Comparison of ENCODE assay signal across 18 cellular contexts in genomic region chr16:3087836-3088235, GRCh38. TPM values are rescaled to one million over a fixed set of nuclear protein-coding genes. Genes with fewer than 3 reads are reported as not detected.
DNase-seq lines count a peak whose midpoint lies in the region; ATAC-seq, FAIRE-seq and TF ChIP-seq lines count a peak whose summit lies in the region.
"Had no signal": no experiment of that assay in that cellular context is flagged by ENCODE, and none has a peak within 500 bp of the region (broad histone marks: within the 10 kb centered on the region; RNA-seq: fewer than 3 reads in every experiment).

No MANE protein-coding gene starts in this region.

- no peak for TF ChIP-seq EP300 in K562 (IDR thresholded peaks at IDR 0.05; ENCODE audit: low read length)

- CTCF ChIA-PET in K562 (lab: Yijun Ruan, JAX; ENCODE audit: low intra/inter-chr PET ratio): no interaction called here

- H3K4me3 ChIP-seq in right atrium auricular region (peak overlapping the region in 1 of 2 donors; percentile 42), K562 (no peak overlapping the region), upper lobe of right lung (no peak overlapping the region)

- H3K9me3 ChIP-seq in right atrium auricular region (no peaks in the 10 kb centered on the region), K562 (replicated peaks; ENCODE audit: control insufficient read depth, insufficient read depth, low read depth, low read length) (no peaks in the 10 kb centered on the region), upper lobe of right lung (no peaks in the 10 kb centered on the region)
- H3K9me3 ChIP-seq: BE2C had no signal

- POLR2A ChIA-PET in K562 (lab: Yijun Ruan, JAX): interaction anchor here (1.0 to 1.1 kb wide), 2 partner anchors 12 to 42 kb away, joined by 3 to 5 read pairs; no protein-coding TSS in a partner anchor

- no peak overlapping the region for H3K4me2 ChIP-seq in K562 (ENCODE audit: insufficient read depth, low read length)

- TF ChIP-seq RAD21 in K562 (CRISPR knock-in tag; conservative IDR thresholded peaks at IDR 0.05 in 1 of 2, IDR thresholded peaks at IDR 0.05 in 1 of 2): no peak

- TF ChIP-seq CTCF in right atrium auricular region (IDR thresholded peaks at IDR 0.05): no peak
- no peak for TF ChIP-seq CTCF in K562 (IDR thresholded peaks at IDR 0.05 in 2 of 3, conservative IDR thresholded peaks at IDR 0.05 in 1 of 3; ENCODE audit: insufficient read depth in 2 of 3, low read depth in 1 of 3, low read length in 3 of 3)
- no peak for TF ChIP-seq CTCF in mesothelial cell of epicardium (IDR thresholded peaks at IDR 0.05; ENCODE audit: unreplicated experiment)
- no peak for TF ChIP-seq CTCF in upper lobe of right lung (IDR thresholded peaks at IDR 0.05)

- H3K9ac ChIP-seq in K562 (ENCODE audit: insufficient read depth in 1 of 2, low read depth in 2 of 2, low read length in 2 of 2): no peak overlapping the region

- H3K79me2 ChIP-seq in K562 (ENCODE audit: control insufficient read depth, insufficient read depth, low read length): no peaks in the 10 kb centered on the region

- H3K4me1 ChIP-seq in right atrium auricular region (peaks cover 0 to 26% of the 10 kb centered on the region in 2 donors), K562 (replicated peaks in 1 of 2; ENCODE audit: control insufficient read depth in 2 of 2, insufficient read depth in 2 of 2, low read length in 2 of 2) (peaks cover 19 to 64% of the 10 kb centered on the region in 2 experiments), upper lobe of right lung (peaks cover 24% of the 10 kb centered on the region)
- H3K4me1 ChIP-seq: BE2C had no signal

- no peaks in the 10 kb centered on the region for H3K36me3 Mint-ChIP-seq in mesothelial cell of epicardium
- H3K36me3 Mint-ChIP-seq: IgD-negative memory B cell had no signal

- no peaks in the 10 kb centered on the region for H3K36me3 ChIP-seq in right atrium auricular region
- no peaks in the 10 kb centered on the region for H3K36me3 ChIP-seq in K562 (ENCODE audit: control insufficient read depth, insufficient read depth, low read length)
- H3K36me3 ChIP-seq in upper lobe of right lung: no peaks in the 10 kb centered on the region
- H3K36me3 ChIP-seq: BE2C had no signal

- no peak overlapping the region for H2AFZ ChIP-seq in K562 (ENCODE audit: low read depth, low read length)

- peak; percentile 60 for ATAC-seq in Right ventricle myocardium superior (ENCODE audit: poor library complexity)
- ATAC-seq in K562: no peak
- no peak for ATAC-seq in upper lobe of right lung

- intact Hi-C loops in Right ventricle myocardium superior (cut with DNase I): no loop called here
- intact Hi-C loops in K562 (cut with micrococcal nuclease): loop anchor here (1.0 kb wide), 1 partner anchor 29 kb away; no protein-coding TSS in a partner anchor
- intact Hi-C loops in upper lobe of right lung (cut with DNase I): no loop called here

- FAIRE-seq in K562 (lab: Jason Lieb, UNC): no peak
- FAIRE-seq: bronchial epithelial cell, G401.6 had no signal

- H3K9me3 Mint-ChIP-seq in mesothelial cell of epicardium: no peaks in the 10 kb centered on the region
- H3K9me3 Mint-ChIP-seq: IgD-negative memory B cell had no signal

- no peak for TF ChIP-seq POLR2A in K562 (conservative IDR thresholded peaks at IDR 0.05)

- peaks cover 14% of the 10 kb centered on the region for H3K4me1 Mint-ChIP-seq in mesothelial cell of epicardium

- H3K9me1 ChIP-seq in K562 (ENCODE audit: control insufficient read depth, insufficient read depth, low read length): no peaks in the 10 kb centered on the region

- no peak overlapping the region for H3K27ac Mint-ChIP-seq in mesothelial cell of epicardium
- H3K27ac Mint-ChIP-seq: IgD-negative memory B cell had no signal

- H3K27me3 ChIP-seq in right atrium auricular region (no peaks in the 10 kb centered on the region), K562 (ENCODE audit: control insufficient read depth in 2 of 2, insufficient read depth in 2 of 2, low read length in 2 of 2) (peaks cover 2 to 25% of the 10 kb centered on the region in 2 experiments; a peak in 3 of 5 replicates), upper lobe of right lung (peaks cover 7% of the 10 kb centered on the region)

- in situ Hi-C loops in K562 (cut with MboI): no loop called here

- H3K27ac ChIP-seq in right atrium auricular region (peak overlapping the region in 1 of 2 donors; percentile 73), K562 (ENCODE audit: extremely low read depth, low read depth, low read length) (no peak overlapping the region), upper lobe of right lung (peak overlapping the region; percentile 81), caudate nucleus (ENCODE audit: low read depth, low read length) (no peak overlapping the region)

- H4K20me1 ChIP-seq in K562 (replicated peaks; ENCODE audit: control insufficient read depth, insufficient read depth, low read length): no peaks in the 10 kb centered on the region

- WGBS in K562 (ENCODE audit: insufficient coverage, low coverage, missing lambda C conversion rate): 33% methylated on average over 6 of the region's 6 CpGs

- peak; percentile 65 for DNase-seq in Right ventricle myocardium superior
- no peak for DNase-seq in right atrium auricular region (ENCODE audit: low spot score)
- peak in 1 of 4 experiments; percentile 8 for DNase-seq in K562 (ENCODE audit: extremely low read depth in 1 of 4, low spot score in 3 of 4)
- no peak for DNase-seq in mesothelial cell of epicardium (ENCODE audit: low spot score in 2 of 2, unreplicated experiment in 2 of 2)
- no peak for DNase-seq in upper lobe of right lung
- DNase-seq in NCI-H187 (lab: John Stamatoyannopoulos, UW): no peak
- no peak for DNase-seq in caudate nucleus (lab: John Stamatoyannopoulos, UW)
- no peak for DNase-seq in stimulated activated CD8-positive, alpha-beta memory T cell treated with anti-CD3 and anti-CD28 coated beads, Interleukin-4, amount 100 ng/mL, for 48 hours
- DNase-seq: BE2C; NCI-H1436 treated with DMSO at 0.1 percent for 48 hours; NCI-H748 treated with DMSO at 0.1 percent for 48 hours; stimulated activated CD4-positive, alpha-beta T cell treated with anti-CD3 and anti-CD28 coated beads, Interleukin-2, amount 100 ng/mL, for 24 hours; stimulated activated naive CD4-positive, alpha-beta T cell treated with Interleukin-2 at 50 U/mL for 16 hours had no signal

- no peaks in the 10 kb centered on the region for H3K27me3 Mint-ChIP-seq in mesothelial cell of epicardium (ENCODE audit: low read depth)

- H3K4me3 Mint-ChIP-seq in mesothelial cell of epicardium: peak overlapping the region; percentile 20

- no TSS peak for BruUV-seq in K562 (replicated peaks; lab: Mats Ljungman, UMichigan)

RNA-seq across cellular contexts. Expression of gene ZSCAN10, which starts 11.3 kb away (rescaled TPM):
- total RNA-seq in Right ventricle myocardium superior (not detected), right atrium auricular region (not detected), K562 (2014; rRNA removed) (not detected in 2 replicates), K562 (2014; rRNA removed; fragmentation: Illumina TruSeq; extraction: Trizol) (not detected in 2 replicates), K562 (2015; rRNA removed; fragmentation: Illumina TruSeq; extraction: Trizol) (not detected in 2 replicates), K562 (2021) (0.16 and 0.22 TPM in 2 replicates), mesothelial cell of epicardium (0.09 to 0.42 TPM in 2 of 3 replicates, not detected in the other), upper lobe of right lung (not detected)
- not detected in 2 replicates for total RNA-seq in K562 (2011; cell fraction: chromatin; rRNA removed; ENCODE audit: low replicate concordance)
- total RNA-seq in K562 (2011; cell fraction: nucleolus; rRNA removed): 0.17 TPM in 1 of 2 replicates, not detected in the other
- 0.37 TPM in 1 of 2 replicates, not detected in the other for total RNA-seq in K562 (2011; cell fraction: nucleoplasm; rRNA removed)
- polyA plus RNA-seq in K562 (2011; rRNA removed) (not detected in 2 replicates), K562 (2014; fragmentation: Illumina TruSeq; extraction: Trizol) (not detected in 2 replicates), K562 (2014; fragmentation: Nextera tagmentation; extraction: Ambion mirVana) (not detected), K562 (2014; rRNA removed) (not detected in 2 replicates)
- 0.03 TPM in 1 of 2 replicates, not detected in the other for polyA plus RNA-seq in K562 (2011; cell fraction: cytosol; rRNA removed)
- polyA plus RNA-seq in K562 (2011; cell fraction: nucleus; rRNA removed): 0.10 TPM in 1 of 2 replicates, not detected in the other
- 0.14 TPM in 1 of 2 replicates, not detected in the other for polyA plus RNA-seq in K562 (2012)
- polyA minus RNA-seq in K562 (2011; rRNA and poly(A)+ RNA removed): not detected in 2 replicates
- not detected in 2 replicates for polyA minus RNA-seq in K562 (2011; cell fraction: cytosol; rRNA and poly(A)+ RNA removed)
- polyA minus RNA-seq in K562 (2011; cell fraction: nucleus; rRNA and poly(A)+ RNA removed): not detected in 2 replicates
- total RNA-seq: bronchial epithelial cell, lung microvascular endothelial cell, pulmonary artery endothelial cell had no signal
- polyA plus RNA-seq: IgD-negative memory B cell had no signal

RNA-seq across cellular contexts. Expression of gene IL32, which starts 22.4 kb away (rescaled TPM):
- total RNA-seq in Right ventricle myocardium superior: 42.6 TPM
- total RNA-seq in right atrium auricular region: 10 to 100 TPM; 52.9 to 56.0 TPM
- 1.1 TPM in 1 of 2 replicates, not detected in the other for total RNA-seq in K562 (2011; cell fraction: chromatin; rRNA removed; ENCODE audit: low replicate concordance)
- total RNA-seq in K562 (2011; cell fraction: nucleolus; rRNA removed): 0.50 and 1.1 TPM in 2 replicates
- not detected in 2 replicates for total RNA-seq in K562 (2011; cell fraction: nucleoplasm; rRNA removed)
- total RNA-seq in K562 (2014; rRNA removed): not detected in 2 replicates
- not detected in 2 replicates for total RNA-seq in K562 (2014; rRNA removed; fragmentation: Illumina TruSeq; extraction: Trizol)
- not detected in 2 replicates for total RNA-seq in K562 (2015; rRNA removed; fragmentation: Illumina TruSeq; extraction: Trizol)
- total RNA-seq in K562 (2021): 1.5 and 2.2 TPM in 2 replicates
- polyA plus RNA-seq in K562 (2011; rRNA removed): 0.21 TPM in 1 of 2 replicates, not detected in the other
- polyA plus RNA-seq in K562 (2011; cell fraction: cytosol; rRNA removed): 0.40 TPM in 2 replicates
- 0.29 and 0.43 TPM in 2 replicates for polyA plus RNA-seq in K562 (2011; cell fraction: nucleus; rRNA removed)
- 1.0 and 5.1 TPM in 2 replicates for polyA plus RNA-seq in K562 (2012)
- 0.31 and 0.64 TPM in 2 replicates for polyA plus RNA-seq in K562 (2014; fragmentation: Illumina TruSeq; extraction: Trizol)
- under 1 TPM; 0.24 to 0.42 TPM for polyA plus RNA-seq in K562 (2014; fragmentation: Nextera tagmentation; extraction: Ambion mirVana)
- 0.43 and 2.0 TPM in 2 replicates for polyA plus RNA-seq in K562 (2014; rRNA removed)
- polyA minus RNA-seq in K562 (2011; rRNA and poly(A)+ RNA removed): not detected in 2 replicates
- polyA minus RNA-seq in K562 (2011; cell fraction: cytosol; rRNA and poly(A)+ RNA removed): not detected in 2 replicates
- not detected in 2 replicates for polyA minus RNA-seq in K562 (2011; cell fraction: nucleus; rRNA and poly(A)+ RNA removed)
- 4.9 to 6.0 TPM (median 5.5 TPM) in 3 replicates for total RNA-seq in mesothelial cell of epicardium
- total RNA-seq in upper lobe of right lung: 91.5 TPM

RNA-seq across cellular contexts. Expression of gene ZNF205, which starts 24.6 kb away (rescaled TPM):
- total RNA-seq in Right ventricle myocardium superior (6.9 TPM), right atrium auricular region (10 to 100 TPM; 10.5 to 12.4 TPM), K562 (2014; rRNA removed) (11.8 and 14.2 TPM in 2 replicates), K562 (2014; rRNA removed; fragmentation: Illumina TruSeq; extraction: Trizol) (1.9 and 2.4 TPM in 2 replicates), K562 (2015; rRNA removed; fragmentation: Illumina TruSeq; extraction: Trizol) (5.1 and 5.4 TPM in 2 replicates), K562 (2021) (9.4 and 10.1 TPM in 2 replicates), mesothelial cell of epicardium (15.4 to 16.7 TPM (median 16.0 TPM) in 3 replicates), upper lobe of right lung (11.7 TPM)
- 3.9 and 8.4 TPM in 2 replicates for total RNA-seq in K562 (2011; cell fraction: chromatin; rRNA removed; ENCODE audit: low replicate concordance)
- 8.7 and 9.3 TPM in 2 replicates for total RNA-seq in K562 (2011; cell fraction: nucleolus; rRNA removed)
- 3.0 and 3.1 TPM in 2 replicates for total RNA-seq in K562 (2011; cell fraction: nucleoplasm; rRNA removed)
- polyA plus RNA-seq in K562 (2011; rRNA removed) (3.6 and 4.7 TPM in 2 replicates), K562 (2014; fragmentation: Illumina TruSeq; extraction: Trizol) (3.3 and 5.0 TPM in 2 replicates), K562 (2014; fragmentation: Nextera tagmentation; extraction: Ambion mirVana) (not detected), K562 (2014; rRNA removed) (8.3 and 8.7 TPM in 2 replicates)
- polyA plus RNA-seq in K562 (2011; cell fraction: cytosol; rRNA removed): 6.0 and 16.0 TPM in 2 replicates
- 6.6 and 12.0 TPM in 2 replicates for polyA plus RNA-seq in K562 (2011; cell fraction: nucleus; rRNA removed)
- 6.3 and 12.0 TPM in 2 replicates for polyA plus RNA-seq in K562 (2012)
- 0.81 and 2.0 TPM in 2 replicates for polyA minus RNA-seq in K562 (2011; rRNA and poly(A)+ RNA removed)
- polyA minus RNA-seq in K562 (2011; cell fraction: cytosol; rRNA and poly(A)+ RNA removed): 4.6 and 6.7 TPM in 2 replicates
- polyA minus RNA-seq in K562 (2011; cell fraction: nucleus; rRNA and poly(A)+ RNA removed): 1.9 and 2.6 TPM in 2 replicates
- polyA plus RNA-seq: IgD-negative memory B cell had no signal

RNA-seq across cellular contexts. Expression of gene MMP25, which starts 41.5 kb away (rescaled TPM):
- 1.3 TPM for total RNA-seq in Right ventricle myocardium superior
- 1 to 10 TPM in 1 of 2 donors, under 1 TPM in 1; 0.30 to 1.7 TPM for total RNA-seq in right atrium auricular region
- 0.14 TPM in 1 of 2 replicates, not detected in the other for total RNA-seq in K562 (2011; cell fraction: chromatin; rRNA removed; ENCODE audit: low replicate concordance)
- 0.17 TPM in 1 of 2 replicates, not detected in the other for total RNA-seq in K562 (2011; cell fraction: nucleolus; rRNA removed)
- 0.07 and 0.15 TPM in 2 replicates for total RNA-seq in K562 (2011; cell fraction: nucleoplasm; rRNA removed)
- total RNA-seq in K562 (2014; rRNA removed): not detected in 2 replicates
- not detected in 2 replicates for total RNA-seq in K562 (2014; rRNA removed; fragmentation: Illumina TruSeq; extraction: Trizol)
- 0.04 TPM in 1 of 2 replicates, not detected in the other for total RNA-seq in K562 (2015; rRNA removed; fragmentation: Illumina TruSeq; extraction: Trizol)
- total RNA-seq in K562 (2021): 0.09 TPM in 1 of 2 replicates, not detected in the other
- polyA plus RNA-seq in K562 (2011; rRNA removed): not detected in 2 replicates
- 0.01 TPM in 1 of 2 replicates, not detected in the other for polyA plus RNA-seq in K562 (2011; cell fraction: cytosol; rRNA removed)
- 0.03 and 0.08 TPM in 2 replicates for polyA plus RNA-seq in K562 (2011; cell fraction: nucleus; rRNA removed)
- 0.51 and 0.58 TPM in 2 replicates for polyA plus RNA-seq in K562 (2012)
- polyA plus RNA-seq in K562 (2014; fragmentation: Illumina TruSeq; extraction: Trizol): 0.03 TPM in 1 of 2 replicates, not detected in the other
- polyA plus RNA-seq in K562 (2014; fragmentation: Nextera tagmentation; extraction: Ambion mirVana): not detected
- polyA plus RNA-seq in K562 (2014; rRNA removed): not detected in 2 replicates
- not detected in 2 replicates for polyA minus RNA-seq in K562 (2011; rRNA and poly(A)+ RNA removed)
- 0.19 TPM in 1 of 2 replicates, not detected in the other for polyA minus RNA-seq in K562 (2011; cell fraction: cytosol; rRNA and poly(A)+ RNA removed)
- polyA minus RNA-seq in K562 (2011; cell fraction: nucleus; rRNA and poly(A)+ RNA removed): not detected in 2 replicates
- 0.09 to 0.16 TPM (median 0.11 TPM) in 3 replicates for total RNA-seq in mesothelial cell of epicardium
- total RNA-seq in upper lobe of right lung: 12.8 TPM

RNA-seq across cellular contexts. Expression of gene ZNF213, which starts 47.0 kb away (rescaled TPM):
- total RNA-seq in Right ventricle myocardium superior (6.1 TPM), right atrium auricular region (1 to 10 TPM; 7.3 to 7.9 TPM), K562 (2014; rRNA removed) (2.7 and 3.2 TPM in 2 replicates), K562 (2014; rRNA removed; fragmentation: Illumina TruSeq; extraction: Trizol) (0.61 and 0.84 TPM in 2 replicates), K562 (2015; rRNA removed; fragmentation: Illumina TruSeq; extraction: Trizol) (1.8 and 2.1 TPM in 2 replicates), K562 (2021) (9.3 and 10.0 TPM in 2 replicates), mesothelial cell of epicardium (12.2 to 13.4 TPM (median 12.7 TPM) in 3 replicates), upper lobe of right lung (9.1 TPM)
- total RNA-seq in K562 (2011; cell fraction: chromatin; rRNA removed; ENCODE audit: low replicate concordance): 3.3 and 8.4 TPM in 2 replicates
- 6.6 and 7.7 TPM in 2 replicates for total RNA-seq in K562 (2011; cell fraction: nucleolus; rRNA removed)
- 4.5 and 4.7 TPM in 2 replicates for total RNA-seq in K562 (2011; cell fraction: nucleoplasm; rRNA removed)
- polyA plus RNA-seq in K562 (2011; rRNA removed) (0.74 and 1.2 TPM in 2 replicates), K562 (2014; fragmentation: Illumina TruSeq; extraction: Trizol) (1.8 and 5.0 TPM in 2 replicates), K562 (2014; fragmentation: Nextera tagmentation; extraction: Ambion mirVana) (under 1 TPM; 0.49 to 0.62 TPM), K562 (2014; rRNA removed) (3.1 and 3.2 TPM in 2 replicates)
- 0.93 and 2.0 TPM in 2 replicates for polyA plus RNA-seq in K562 (2011; cell fraction: cytosol; rRNA removed)
- polyA plus RNA-seq in K562 (2011; cell fraction: nucleus; rRNA removed): 3.5 and 6.9 TPM in 2 replicates
- 6.1 and 13.6 TPM in 2 replicates for polyA plus RNA-seq in K562 (2012)
- polyA minus RNA-seq in K562 (2011; rRNA and poly(A)+ RNA removed): 0.88 and 0.99 TPM in 2 replicates
- polyA minus RNA-seq in K562 (2011; cell fraction: cytosol; rRNA and poly(A)+ RNA removed): 3.6 and 7.0 TPM in 2 replicates
- polyA minus RNA-seq in K562 (2011; cell fraction: nucleus; rRNA and poly(A)+ RNA removed): 3.0 and 3.4 TPM in 2 replicates
